In genomic region chr5:87499478-87500410, GRCh38 we compare ENCODE assay signal across 15 cellular contexts.
A peak's percentile ranks its signal among the peaks of the same experiment; 100 is the strongest.
DNase-seq lines count a peak whose midpoint lies in the region; ATAC-seq lines count a peak whose summit lies in the region.
"Had no signal": no experiment of that assay in that cellular context is flagged by ENCODE, and none has a peak within 500 bp of the region (broad histone marks: within the 10 kb centered on the region; RNA-seq: fewer than 3 reads in every experiment).

No MANE protein-coding gene starts in this region.

- DNase-seq in EH (ENCODE audit: low read depth), result peak; percentile 0
- peak; percentile 61 for DNase-seq in HS-5 (ENCODE audit: low read depth)
- peak; percentile 4 for DNase-seq in SW480 (ENCODE audit: low spot score)
- DNase-seq in myocyte (ENCODE audit: low read depth), result peak; percentile 1
- no peak for DNase-seq in NCI-H345 treated with DMSO at 0.1 percent for 48 hours (lab: John Stamatoyannopoulos, UW; ENCODE audit: unreplicated experiment)
- DNase-seq in NCI-H748 (lab: John Stamatoyannopoulos, UW; ENCODE audit: unreplicated experiment), result no peak
- DNase-seq: activated CD4-positive, alpha-beta T cell treated with anti-CD3 and anti-CD28 coated beads for 48 hours; activated naive CD4-positive, alpha-beta T cell treated with anti-CD3 and anti-CD28 coated beads, Interleukin-2, amount 50 U/mL, for 16 hours; KG1; left ventricle myocardium superior; NCI-H510A; ovary; testis had no signal

- no peak for ATAC-seq in HG03432 (IDR thresholded peaks at IDR 0.05; ENCODE audit: unreplicated experiment)
- ATAC-seq: gastroesophageal sphincter, left ventricle myocardium superior had no signal

Comparison
In these comparisons a context has a peak if more than half of its experiments do, and no peak if none do; other contexts are left out.
1. DNase-seq: peak in EH (single experiment), HS-5 (single experiment), SW480 (single experiment) and myocyte (single experiment); none in NCI-H345 treated with DMSO at 0.1 percent for 48 hours (single experiment) and NCI-H748 (single experiment).